ENCODE assay signal across 21 cellular contexts in genomic region chr6:33993091-33993490, GRCh38.
DNase-seq lines count a peak whose midpoint lies in the region; ATAC-seq and TF ChIP-seq lines count a peak whose summit lies in the region.
"Had no signal": no experiment of that assay in that cellular context is flagged by ENCODE, and none has a peak within 500 bp of the region (broad histone marks: within the 10 kb centered on the region; RNA-seq: fewer than 3 reads in every experiment).

No MANE protein-coding gene starts in this region.

- no peaks in the 10 kb centered on the region for H3K4me1 Mint-ChIP-seq in neural crest cell
- peaks cover 24% of the 10 kb centered on the region for H3K4me1 Mint-ChIP-seq in type B pancreatic cell (ENCODE audit: unreplicated experiment)

- no peak overlapping the region for H3K27ac ChIP-seq in coronary artery
- H3K27ac ChIP-seq: A549, C4-2B had no signal

- H3K27ac Mint-ChIP-seq in neural crest cell (ENCODE audit: unreplicated experiment) = peak overlapping the region; percentile 40
- no peak overlapping the region for H3K27ac Mint-ChIP-seq in type B pancreatic cell
- H3K27ac Mint-ChIP-seq: GM23338 had no signal

- H3K4me3 Mint-ChIP-seq in neural crest cell (no peak overlapping the region), type B pancreatic cell (no peak overlapping the region)
- H3K4me3 Mint-ChIP-seq: GM23338 had no signal

- H3K27me3 Mint-ChIP-seq in neural crest cell (ENCODE audit: low read depth) = peaks cover 2% of the 10 kb centered on the region
- peaks cover 8% of the 10 kb centered on the region for H3K27me3 Mint-ChIP-seq in type B pancreatic cell

- TF ChIP-seq CTCF in coronary artery (IDR thresholded peaks at IDR 0.05) (no peak), neural crest cell (conservative IDR thresholded peaks at IDR 0.05) (no peak), type B pancreatic cell (conservative IDR thresholded peaks at IDR 0.05) (no peak)

- H3K36me3 Mint-ChIP-seq in neural crest cell (ENCODE audit: low read depth) (no peaks in the 10 kb centered on the region), type B pancreatic cell (no peaks in the 10 kb centered on the region)

- no peak for ATAC-seq in esophagus mucosa
- ATAC-seq: A549, HepG2 had no signal

- H3K9me3 Mint-ChIP-seq in neural crest cell (peaks cover 3% of the 10 kb centered on the region), type B pancreatic cell (peaks cover 9% of the 10 kb centered on the region)

- peak; percentile 37 for DNase-seq in activated effector memory CD4-positive, alpha-beta T cell treated with anti-CD3 and anti-CD28 coated beads, Interleukin-2, amount 50 U/mL, for 16 hours
- no peak for DNase-seq in activated effector memory CD4-positive, alpha-beta T cell treated with Interleukin-2 at 50 U/mL for 16 hours
- DNase-seq in coronary artery (ENCODE audit: low spot score) (peak; percentile 52), neural crest cell (ENCODE audit: low read depth, low spot score) (no peak), type B pancreatic cell (ENCODE audit: extremely low spot score, unreplicated experiment) (peak; percentile 63), NCI-H146 treated with DMSO at 0.1 percent for 48 hours (lab: John Stamatoyannopoulos, UW; ENCODE audit: unreplicated experiment) (no peak), GOT3 (lab: John Stamatoyannopoulos, UW) (no peak)
- DNase-seq: DMS 273 treated with DMSO at 0.1 percent for 48 hours; GF-D8; KG1; NCI-H1417 treated with DMSO at 0.1 percent for 48 hours; NCI-H2029; NCI-H2171 treated with DMSO at 0.1 percent for 48 hours; NCI-H446 treated with DMSO at 0.1 percent for 48 hours; NK-92 treated with Interleukin-12 subunit alpha and Interleukin-12 subunit beta, amount 100 ng/mL, for 24 hours; OCI-M1 had no signal

- no peak overlapping the region for H3K4me3 ChIP-seq in coronary artery
- H3K4me3 ChIP-seq: A549, GM23338 had no signal

Comparison
In these comparisons a context has a peak if more than half of its experiments do, and no peak if none do; other contexts are left out.
1. DNase-seq: peak in activated effector memory CD4-positive, alpha-beta T cell treated with anti-CD3 and anti-CD28 coated beads, Interleukin-2, amount 50 U/mL, for 16 hours (single experiment), coronary artery (single experiment) and type B pancreatic cell (single experiment); none in activated effector memory CD4-positive, alpha-beta T cell treated with Interleukin-2 at 50 U/mL for 16 hours (single experiment), neural crest cell (single experiment), NCI-H146 treated with DMSO at 0.1 percent for 48 hours (single experiment) and GOT3 (single experiment).